In genomic region chr18:48766025-48766424, GRCh38 we compare ENCODE assay signal across 13 cellular contexts.
DNase-seq lines count a peak whose midpoint lies in the region; ATAC-seq and TF ChIP-seq lines count a peak whose summit lies in the region.
"Had no signal": no experiment of that assay in that cellular context is flagged by ENCODE, and none has a peak within 500 bp of the region (broad histone marks: within the 10 kb centered on the region; RNA-seq: fewer than 3 reads in every experiment).

No MANE protein-coding gene starts in this region.

- H3K4me1 ChIP-seq in sigmoid colon: peaks cover 0 to 84% (median 55%) of the 10 kb centered on the region in 4 donors
- H3K4me1 ChIP-seq in esophagus squamous epithelium: no peaks in the 10 kb centered on the region
- H3K4me1 ChIP-seq: SJSA1 had no signal

- H3K9me3 ChIP-seq in sigmoid colon (no peaks in the 10 kb centered on the region), esophagus squamous epithelium (no peaks in the 10 kb centered on the region)
- H3K9me3 ChIP-seq: SJSA1 had no signal

- H3K27me3 ChIP-seq in sigmoid colon (no peaks in the 10 kb centered on the region), esophagus squamous epithelium (no peaks in the 10 kb centered on the region)
- H3K27me3 ChIP-seq: SJSA1 had no signal

- intact Hi-C loops in sigmoid colon (cut with DNase I) (no loop called here), esophagus squamous epithelium (cut with DNase I) (no loop called here)

- 83 to 86% methylated on average over 4 of the region's 4 CpGs for WGBS in sigmoid colon, 2 donors
- WGBS in esophagus squamous epithelium, 2 donors: 86% methylated on average over 4 of the region's 4 CpGs; no CpG with 5 or more reads in 1 of the 2 donors

- DNase-seq in EL (peak; percentile 37), amniotic epithelial cell (ENCODE audit: low read depth) (peak; percentile 71), fibroblast of the conjunctiva (ENCODE audit: low read depth) (peak; percentile 54), sigmoid colon (no peak), OCI-M1 (lab: John Stamatoyannopoulos, UW) (no peak), esophagus squamous epithelium (lab: John Stamatoyannopoulos, UW) (no peak)
- DNase-seq: CD8-positive, alpha-beta T cell; Kasumi-1; NCI-H1417; NCI-H1930; NCI-H524 had no signal

- H3K27ac ChIP-seq in sigmoid colon (peak overlapping the region in 3 of 4 donors; percentile 74 to 82 (median 76)), esophagus squamous epithelium (no peak overlapping the region)
- H3K27ac ChIP-seq: SJSA1 had no signal

- ATAC-seq in HG02973 (IDR thresholded peaks at IDR 0.05; ENCODE audit: unreplicated experiment): no peak
- ATAC-seq: CD8-positive, alpha-beta T cell had no signal

- H3K4me3 ChIP-seq in sigmoid colon (no peak overlapping the region), esophagus squamous epithelium (no peak overlapping the region)
- H3K4me3 ChIP-seq: SJSA1 had no signal

- peaks cover 0 to 22% (median 2%) of the 10 kb centered on the region in 4 donors for H3K36me3 ChIP-seq in sigmoid colon
- peaks cover 0 to 59% (median 0%) of the 10 kb centered on the region in 3 donors for H3K36me3 ChIP-seq in esophagus squamous epithelium

- no peak for TF ChIP-seq CTCF in sigmoid colon (IDR thresholded peaks at IDR 0.05)
- TF ChIP-seq CTCF in esophagus squamous epithelium (IDR thresholded peaks at IDR 0.05): no peak

- no peak for TF ChIP-seq POLR2A in sigmoid colon (IDR thresholded peaks at IDR 0.05)
- TF ChIP-seq POLR2A in esophagus squamous epithelium (IDR thresholded peaks at IDR 0.05): no peak

- TF ChIP-seq EP300 in sigmoid colon (IDR thresholded peaks at IDR 0.05): no peak

Comparison
In these comparisons a context has a peak if more than half of its experiments do, and no peak if none do; other contexts are left out.
1. DNase-seq: peak in EL (single experiment), amniotic epithelial cell (single experiment) and fibroblast of the conjunctiva (single experiment); none in sigmoid colon (single experiment), OCI-M1 (single experiment) and esophagus squamous epithelium (single experiment).
2. H3K27ac ChIP-seq: peak in sigmoid colon (3 of 4); none in esophagus squamous epithelium (0 of 4).